Comparison of ENCODE assay signal across 30 cellular contexts in the genomic region with DNA sequence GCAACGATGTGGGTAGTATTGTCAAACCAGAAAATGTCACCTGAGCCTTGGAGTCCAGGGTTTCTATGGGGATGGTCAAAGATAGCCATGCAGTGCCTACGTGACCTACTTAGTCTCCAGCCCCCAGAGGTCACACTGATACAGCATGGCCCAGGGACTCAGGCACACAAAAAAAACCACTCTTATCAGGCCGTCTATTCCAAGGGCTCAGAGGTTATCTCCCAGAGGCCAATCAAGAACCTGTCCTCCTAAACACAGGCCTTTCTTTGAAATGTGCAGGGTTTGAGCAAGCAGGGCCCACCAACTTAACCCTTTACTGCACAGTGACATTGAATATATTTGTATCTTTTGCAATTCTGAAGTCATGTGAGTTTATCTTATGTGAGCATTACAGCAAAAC.
"Had no signal": no experiment of that assay in that cellular context is flagged by ENCODE, and none has a peak within 500 bp of the region (broad histone marks: within the 10 kb centered on the region; RNA-seq: fewer than 3 reads in every experiment).

No MANE protein-coding gene starts in this region.

- H3K36me3 ChIP-seq: adrenal gland, breast epithelium, MG63 had no signal

- H3K4me1 ChIP-seq: adrenal gland, body of pancreas, breast epithelium had no signal

- H3K27me3 ChIP-seq: adrenal gland, body of pancreas, breast epithelium, MG63 had no signal

- ATAC-seq: activated CD4-positive, alpha-beta T cell treated with anti-CD3 and anti-CD28 coated beads for 36 hours; activated CD4-positive, CD25-positive, alpha-beta regulatory T cell treated with anti-CD3 and anti-CD28 coated beads, Interleukin-2, amount 50 U/mL, for 24 hours; activated CD8-positive, alpha-beta T cell treated with anti-CD3 and anti-CD28 coated beads, Interleukin-2, amount 10 ng/mL, durations not matched to agents 7 days and 5 days; activated naive CD4-positive, alpha-beta T cell treated with anti-CD3 and anti-CD28 coated beads, Interleukin-2, amount 50 U/mL, for 72 hours; body of pancreas; WTC11 had no signal

- FAIRE-seq: astrocyte had no signal

- H3K4me3 ChIP-seq: adrenal gland, body of pancreas, breast epithelium, MG63, SK-N-MC had no signal

- H3K9me3 ChIP-seq: adrenal gland, body of pancreas, breast epithelium, MG63 had no signal

- H3K27ac ChIP-seq: adrenal gland, body of pancreas, breast epithelium, SK-N-MC had no signal

- DNase-seq: activated CD4-positive, alpha-beta T cell treated with anti-CD3 and anti-CD28 coated beads for 36 hours; activated CD4-positive, alpha-beta T cell treated with anti-CD3 and anti-CD28 coated beads, Interleukin-2, amount 10 ng/mL, durations not matched to agents 7 days and 5 days; activated CD4-positive, alpha-beta T cell treated with anti-CD3 and anti-CD28 coated beads, Interleukin-2, amount 50 U/mL, for 48 hours; activated CD8-positive, alpha-beta T cell treated with anti-CD3 and anti-CD28 coated beads, Interleukin-2, amount 10 ng/mL, durations not matched to agents 7 days and 5 days; activated gamma-delta T cell treated with Interleukin-2 at 50 U/mL for 16 hours; activated naive CD4-positive, alpha-beta T cell treated with anti-CD3 and anti-CD28 coated beads for 36 hours; activated T-cell treated with anti-CD3 and anti-CD28 coated beads, Interleukin-2, amount 50 U/mL, for 24 hours; adrenal gland; body of pancreas; caudate nucleus; cerebellar nuclear complex; Kasumi-1; KG1; MG63; NCI-H1048; NCI-H1105 treated with DMSO at 0.1 percent for 48 hours; NCI-H1436; NCI-H187; NCI-H2029 treated with DMSO at 0.1 percent for 48 hours; NCI-H345; NCI-H524 treated with DMSO at 0.1 percent for 48 hours; NK-92 treated with Interleukin-12 subunit alpha and Interleukin-12 subunit beta, amount 100 ng/mL, for 24 hours; Right ventricle myocardium superior; T1000 had no signal
